8 cellular contexts compared by ENCODE assay signal in the genomic region with DNA sequence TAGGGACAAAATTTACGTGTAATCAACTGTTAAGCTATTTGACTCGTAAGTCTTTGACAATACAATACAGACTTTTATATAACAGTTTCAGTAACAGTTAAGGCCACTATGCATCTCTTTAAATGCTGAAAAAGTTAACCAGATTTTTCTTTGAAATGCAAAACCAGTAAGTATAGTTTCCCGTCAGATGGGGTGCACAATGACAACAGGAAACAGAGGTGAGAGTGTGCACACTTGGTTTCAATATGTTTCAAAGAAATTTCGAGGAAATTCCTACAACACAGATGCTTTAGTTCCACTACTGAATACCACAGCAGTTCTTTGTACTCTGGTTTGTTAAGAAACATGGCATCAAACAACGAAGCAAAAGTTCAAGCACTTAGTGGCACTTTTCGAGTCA. TPM values are rescaled to one million over a fixed set of nuclear protein-coding genes. Genes with fewer than 3 reads are reported as not detected.
DNase-seq lines count a peak whose midpoint lies in the region; ATAC-seq and TF ChIP-seq lines count a peak whose summit lies in the region.

No MANE protein-coding gene starts in this region.

- peak overlapping the region; percentile 12 to 55 (median 46); a peak in 21 of 22 replicates for H3K4me2 ChIP-seq in BLaER1 treated with 17β-estradiol and CSF1 and Interleukin-3, amounts not matched to agents 10 nM and 100 nM

- ATAC-seq in GM19324 (IDR thresholded peaks at IDR 0.05; ENCODE audit: low FRiP score, unreplicated experiment) (peak; percentile 43), HG03354 (IDR thresholded peaks at IDR 0.05; ENCODE audit: poor library complexity, severe bottlenecking, unreplicated experiment) (peak; percentile 72)

- DNase-seq in activated naive CD4-positive, alpha-beta T cell treated with anti-CD3 and anti-CD28 coated beads, Interleukin-2, amount 10 ng/mL, durations not matched to agents 7 days and 5 days, result peak; percentile 71
- no peak for DNase-seq in ACHN
- DNase-seq in NCI-H510A (lab: John Stamatoyannopoulos, UW), result no peak
- no peak for DNase-seq in Caco-2
- no peak for DNase-seq in SW480 (ENCODE audit: low spot score)

- H3K27me3 ChIP-seq in BLaER1 treated with 17β-estradiol and CSF1 and Interleukin-3, amounts not matched to agents 10 nM and 100 nM, result no peaks in the 10 kb centered on the region
- no peaks in the 10 kb centered on the region for H3K27me3 ChIP-seq in Caco-2 (replicated peaks; ENCODE audit: control insufficient read depth, insufficient read depth, low read length)

- intact Hi-C loops in Caco-2 (cut with micrococcal nuclease; ENCODE audit: unreplicated experiment), result no loop called here

- H3K4me1 ChIP-seq in BLaER1 treated with 17β-estradiol and CSF1 and Interleukin-3, amounts not matched to agents 10 nM and 100 nM, result peaks cover 16 to 36% (median 24%) of the 10 kb centered on the region in 10 experiments; a peak in 19 of 20 replicates
- H3K4me1 ChIP-seq in Caco-2, result no peaks in the 10 kb centered on the region

- no peaks in the 10 kb centered on the region for H3K9me3 Mint-ChIP-seq in activated naive CD4-positive, alpha-beta T cell treated with anti-CD3 and anti-CD28 coated beads, Interleukin-2, amount 10 ng/mL, durations not matched to agents 7 days and 5 days
- no peaks in the 10 kb centered on the region for H3K9me3 Mint-ChIP-seq in Caco-2 (ENCODE audit: unreplicated experiment)

- H3K4me3 Mint-ChIP-seq in activated naive CD4-positive, alpha-beta T cell treated with anti-CD3 and anti-CD28 coated beads, Interleukin-2, amount 10 ng/mL, durations not matched to agents 7 days and 5 days, result peak overlapping the region; percentile 55
- no peak overlapping the region for H3K4me3 Mint-ChIP-seq in Caco-2 (ENCODE audit: unreplicated experiment)

- H3K36me3 Mint-ChIP-seq in activated naive CD4-positive, alpha-beta T cell treated with anti-CD3 and anti-CD28 coated beads, Interleukin-2, amount 10 ng/mL, durations not matched to agents 7 days and 5 days, result peaks cover 64% of the 10 kb centered on the region
- H3K36me3 Mint-ChIP-seq in Caco-2 (ENCODE audit: insufficient read depth, unreplicated experiment), result no peaks in the 10 kb centered on the region

- no peak for TF ChIP-seq CTCF in Caco-2 (IDR thresholded peaks at IDR 0.05; ENCODE audit: insufficient read depth in 1 of 2, low read depth in 1 of 2, low read length in 1 of 2, severe bottlenecking in 1 of 2, unreplicated experiment in 1 of 2)

- no peaks in the 10 kb centered on the region for H3K36me3 ChIP-seq in BLaER1 treated with 17β-estradiol and CSF1 and Interleukin-3, amounts not matched to agents 10 nM and 100 nM
- no peaks in the 10 kb centered on the region for H3K36me3 ChIP-seq in Caco-2 (ENCODE audit: control insufficient read depth, insufficient read depth, low read length)

- peak overlapping the region; percentile 96 for H3K27ac Mint-ChIP-seq in activated naive CD4-positive, alpha-beta T cell treated with anti-CD3 and anti-CD28 coated beads, Interleukin-2, amount 10 ng/mL, durations not matched to agents 7 days and 5 days
- H3K27ac Mint-ChIP-seq in Caco-2 (ENCODE audit: unreplicated experiment), result no peak overlapping the region

- no peak overlapping the region for H3K27ac ChIP-seq in BLaER1 treated with 17β-estradiol and CSF1 and Interleukin-3, amounts not matched to agents 10 nM and 100 nM

- H3K27me3 Mint-ChIP-seq in activated naive CD4-positive, alpha-beta T cell treated with anti-CD3 and anti-CD28 coated beads, Interleukin-2, amount 10 ng/mL, durations not matched to agents 7 days and 5 days, result no peaks in the 10 kb centered on the region
- H3K27me3 Mint-ChIP-seq in Caco-2 (ENCODE audit: insufficient read depth, unreplicated experiment), result no peaks in the 10 kb centered on the region

- CTCF ChIA-PET in activated naive CD4-positive, alpha-beta T cell treated with anti-CD3 and anti-CD28 coated beads, Interleukin-2, amount 10 ng/mL, durations not matched to agents 7 days and 5 days (lab: Charles Lee), result interaction anchor here (0.6 to 3.1 kb wide), 12 partner anchors 11 to 88 kb away, joined by 3 to 29 read pairs (median 4); no protein-coding TSS in a partner anchor
- CTCF ChIA-PET in Caco-2 (lab: Charles Lee), result interaction anchor here (0.5 to 1.1 kb wide), 3 partner anchors 10 to 420 kb away, joined by 3 to 4 read pairs (median 4); no protein-coding TSS in a partner anchor

- no peaks in the 10 kb centered on the region for H4K20me1 ChIP-seq in BLaER1 treated with 17β-estradiol and CSF1 and Interleukin-3, amounts not matched to agents 10 nM and 100 nM

- POLR2A ChIA-PET in Caco-2 (lab: Charles Lee), result interaction anchor here (0.5 kb wide), 1 partner anchor 12 kb away, joined by 3 read pairs; no protein-coding TSS in a partner anchor

- no TSS peak for BruUV-seq in Caco-2 (replicated peaks; lab: Mats Ljungman, UMichigan)

- no peak overlapping the region for H3K9ac ChIP-seq in BLaER1 treated with 17β-estradiol and CSF1 and Interleukin-3, amounts not matched to agents 10 nM and 100 nM

- H3K4me1 Mint-ChIP-seq in activated naive CD4-positive, alpha-beta T cell treated with anti-CD3 and anti-CD28 coated beads, Interleukin-2, amount 10 ng/mL, durations not matched to agents 7 days and 5 days, result peaks cover 92% of the 10 kb centered on the region
- H3K4me1 Mint-ChIP-seq in Caco-2 (ENCODE audit: low read depth, unreplicated experiment), result no peaks in the 10 kb centered on the region

- no peak overlapping the region for H3K4me3 ChIP-seq in BLaER1 treated with 17β-estradiol and CSF1 and Interleukin-3, amounts not matched to agents 10 nM and 100 nM
- H3K4me3 ChIP-seq in Caco-2 (ENCODE audit: low read depth, low read length), result no peak overlapping the region

- no peaks in the 10 kb centered on the region for H3K9me3 ChIP-seq in BLaER1 treated with 17β-estradiol and CSF1 and Interleukin-3, amounts not matched to agents 10 nM and 100 nM (replicated peaks in 1 of 11)
- no peaks in the 10 kb centered on the region for H3K9me3 ChIP-seq in Caco-2

- in situ Hi-C loops in ACHN (cut with HindIII; ENCODE audit: low pct_ligation_motif_present, low pct_unique_long_range_greater_than_20kb, low sequenced_read_pairs), result no loop called here

RNA-seq across cellular contexts. Expression of gene RNF157, which starts 48.4 kb away (rescaled TPM):
- 25.9 and 29.3 TPM in 2 replicates for total RNA-seq in Caco-2 (2022)

RNA-seq across cellular contexts. Expression of gene FOXJ1, which starts 50.8 kb away (rescaled TPM):
- 7.0 and 10.7 TPM in 2 replicates for total RNA-seq in Caco-2 (2022)
